Comparison of ENCODE assay signal across 16 cellular contexts in the genomic region with DNA sequence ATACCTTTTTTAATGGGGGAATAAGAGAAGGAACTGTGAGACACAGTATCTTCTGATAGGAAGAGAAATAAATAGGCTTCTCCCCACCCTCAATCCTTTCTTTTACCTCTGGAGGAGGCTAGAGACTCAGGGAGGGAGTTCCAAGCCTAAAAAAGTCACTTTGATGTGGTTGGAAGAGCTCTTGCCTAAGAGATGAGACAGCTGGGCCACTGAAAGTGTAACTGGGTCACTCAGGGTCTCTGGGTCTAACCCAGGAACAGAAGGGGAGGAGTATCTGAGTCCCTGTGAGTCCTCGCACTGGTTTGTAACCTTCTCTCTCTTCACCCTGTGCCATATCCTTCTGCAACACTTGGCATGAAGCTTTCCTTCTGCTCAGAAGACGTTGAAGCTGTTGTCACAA.
"Had no signal": no experiment of that assay in that cellular context is flagged by ENCODE, and none has a peak within 500 bp of the region (broad histone marks: within the 10 kb centered on the region; RNA-seq: fewer than 3 reads in every experiment).

No MANE protein-coding gene starts in this region.

- H3K4me1 ChIP-seq: colonic mucosa, esophagus squamous epithelium, pancreas, right lobe of liver, spleen, stomach, thyroid gland, uterus had no signal

- DNase-seq: colonic mucosa; dermis blood vessel endothelial cell; esophagus squamous epithelium; foreskin fibroblast; immature natural killer cell; mammary epithelial cell; naive B cell; occipital lobe; pancreas; right lobe of liver; spleen; stimulated activated naive CD4-positive, alpha-beta T cell; stomach; substantia nigra; thyroid gland; uterus had no signal

- H3K27me3 ChIP-seq: colonic mucosa, esophagus squamous epithelium, pancreas, right lobe of liver, spleen, stomach, thyroid gland, uterus had no signal

- H3K27ac ChIP-seq: colonic mucosa, esophagus squamous epithelium, pancreas, right lobe of liver, spleen, stomach, thyroid gland, uterus had no signal

- H3K4me3 ChIP-seq: colonic mucosa, esophagus squamous epithelium, pancreas, right lobe of liver, spleen, stomach, thyroid gland, uterus had no signal

- ATAC-seq: pancreas, right lobe of liver had no signal

- H3K36me3 ChIP-seq: colonic mucosa, esophagus squamous epithelium, pancreas, right lobe of liver, spleen, stomach, thyroid gland, uterus had no signal

- H3K9me3 ChIP-seq: colonic mucosa, esophagus squamous epithelium, pancreas, right lobe of liver, spleen, thyroid gland, uterus had no signal
